Comparison of ENCODE assay signal across 9 cellular contexts in genomic region chr15:42919308-42919707, GRCh38. TPM values are rescaled to one million over a fixed set of nuclear protein-coding genes. Genes with fewer than 3 reads are reported as not detected.
A peak's percentile ranks its signal among the peaks of the same experiment; 100 is the strongest.
DNase-seq lines count a peak whose midpoint lies in the region; ATAC-seq and TF ChIP-seq lines count a peak whose summit lies in the region.
"Had no signal": no experiment of that assay in that cellular context is flagged by ENCODE, and none has a peak within 500 bp of the region (broad histone marks: within the 10 kb centered on the region; RNA-seq: fewer than 3 reads in every experiment).

No MANE protein-coding gene starts in this region.

- peaks cover 0 to 1% (median 0%) of the 10 kb centered on the region in 7 donors for H3K9me3 Mint-ChIP-seq in CD4-positive, CD25-positive, alpha-beta regulatory T cell
- no peaks in the 10 kb centered on the region for H3K9me3 Mint-ChIP-seq in dendritic cell treated with granulocyte-macrophage colony-stimulating factor and Interleukin-4, amounts not matched to agents 40 ng/mL and 50 ng/mL, for 4 days
- no peaks in the 10 kb centered on the region for H3K9me3 Mint-ChIP-seq in neural crest cell

- H3K4me1 ChIP-seq in CD4-positive, CD25-positive, alpha-beta regulatory T cell (ENCODE audit: control insufficient read depth, insufficient read depth, low read length, poor library complexity, severe bottlenecking), result peaks cover 29% of the 10 kb centered on the region

- no peak for ATAC-seq in CD4-positive, CD25-positive, alpha-beta regulatory T cell (ENCODE audit: low read depth in 2 of 2)
- no peak for ATAC-seq in HG02885 (IDR thresholded peaks at IDR 0.05; ENCODE audit: poor library complexity, unreplicated experiment)

- intact Hi-C loops in dendritic cell treated with granulocyte-macrophage colony-stimulating factor and Interleukin-4, amounts not matched to agents 40 ng/mL and 50 ng/mL, for 4 days (cut with micrococcal nuclease), result no loop called here
- intact Hi-C loops in posterior cingulate gyrus (cut with DNase I), result no loop called here

- H3K27ac Mint-ChIP-seq in CD4-positive, CD25-positive, alpha-beta regulatory T cell, result peak overlapping the region; percentile 78 to 97 (median 81)
- H3K27ac Mint-ChIP-seq in dendritic cell treated with granulocyte-macrophage colony-stimulating factor and Interleukin-4, amounts not matched to agents 40 ng/mL and 50 ng/mL, for 4 days, result peak overlapping the region; percentile 88
- H3K27ac Mint-ChIP-seq in neural crest cell (ENCODE audit: unreplicated experiment), result no peak overlapping the region

- no peaks in the 10 kb centered on the region for H3K27me3 Mint-ChIP-seq in CD4-positive, CD25-positive, alpha-beta regulatory T cell
- H3K27me3 Mint-ChIP-seq in dendritic cell treated with granulocyte-macrophage colony-stimulating factor and Interleukin-4, amounts not matched to agents 40 ng/mL and 50 ng/mL, for 4 days, result peaks cover 4% of the 10 kb centered on the region
- no peaks in the 10 kb centered on the region for H3K27me3 Mint-ChIP-seq in neural crest cell (ENCODE audit: low read depth)

- peak in 2 of 3 donors; percentile 1 to 23 for DNase-seq in CD4-positive, CD25-positive, alpha-beta regulatory T cell
- DNase-seq in MG63 (no peak), neural crest cell (ENCODE audit: low read depth, low spot score) (no peak), posterior cingulate gyrus (no peak), SW 1271 (lab: John Stamatoyannopoulos, UW) (no peak), cerebellar nuclear complex (lab: John Stamatoyannopoulos, UW) (no peak)
- DNase-seq: activated CD4-positive, alpha-beta T cell treated with anti-CD3 and anti-CD28 coated beads for 1 hour had no signal

- no peak overlapping the region for H3K27ac ChIP-seq in CD4-positive, CD25-positive, alpha-beta regulatory T cell (ENCODE audit: insufficient read depth, low read length, poor library complexity, severe bottlenecking)

- H3K36me3 ChIP-seq in CD4-positive, CD25-positive, alpha-beta regulatory T cell (ENCODE audit: control insufficient read depth, insufficient read depth, low read length), result no peaks in the 10 kb centered on the region
- H3K36me3 ChIP-seq in MG63, result no peaks in the 10 kb centered on the region; the same call in 1 of the 2 replicates

- no peaks in the 10 kb centered on the region for H3K9me3 ChIP-seq in CD4-positive, CD25-positive, alpha-beta regulatory T cell (ENCODE audit: control insufficient read depth in 2 of 2, low read length in 2 of 2)
- no peaks in the 10 kb centered on the region for H3K9me3 ChIP-seq in MG63

- TF ChIP-seq CTCF in neural crest cell (conservative IDR thresholded peaks at IDR 0.05), result no peak

- H3K4me1 Mint-ChIP-seq in CD4-positive, CD25-positive, alpha-beta regulatory T cell, result peaks cover 14 to 44% (median 30%) of the 10 kb centered on the region in 4 donors
- H3K4me1 Mint-ChIP-seq in dendritic cell treated with granulocyte-macrophage colony-stimulating factor and Interleukin-4, amounts not matched to agents 40 ng/mL and 50 ng/mL, for 4 days (ENCODE audit: low read depth), result peaks cover 42% of the 10 kb centered on the region
- H3K4me1 Mint-ChIP-seq in neural crest cell, result peaks cover 29% of the 10 kb centered on the region

- peak overlapping the region; percentile 83 to 98 (median 97) for H3K4me3 Mint-ChIP-seq in CD4-positive, CD25-positive, alpha-beta regulatory T cell
- peak overlapping the region; percentile 95 for H3K4me3 Mint-ChIP-seq in dendritic cell treated with granulocyte-macrophage colony-stimulating factor and Interleukin-4, amounts not matched to agents 40 ng/mL and 50 ng/mL, for 4 days
- H3K4me3 Mint-ChIP-seq in neural crest cell, result peak overlapping the region; percentile 91

- H3K27me3 ChIP-seq in CD4-positive, CD25-positive, alpha-beta regulatory T cell (ENCODE audit: control insufficient read depth, insufficient read depth, low read length), result no peaks in the 10 kb centered on the region
- H3K27me3 ChIP-seq in MG63, result no peaks in the 10 kb centered on the region

- no peaks in the 10 kb centered on the region for H3K36me3 Mint-ChIP-seq in CD4-positive, CD25-positive, alpha-beta regulatory T cell
- H3K36me3 Mint-ChIP-seq in dendritic cell treated with granulocyte-macrophage colony-stimulating factor and Interleukin-4, amounts not matched to agents 40 ng/mL and 50 ng/mL, for 4 days (ENCODE audit: low read depth), result peaks cover 14% of the 10 kb centered on the region
- H3K36me3 Mint-ChIP-seq in neural crest cell (ENCODE audit: low read depth), result no peaks in the 10 kb centered on the region

- H3K4me3 ChIP-seq in CD4-positive, CD25-positive, alpha-beta regulatory T cell (ENCODE audit: low read depth, low read length), result peak overlapping the region; percentile 90
- peak overlapping the region; percentile 92 for H3K4me3 ChIP-seq in MG63

RNA-seq across cellular contexts. Expression of gene TTBK2, which starts 1.3 kb away (rescaled TPM):
- 24.4 TPM for total RNA-seq in CD4-positive, CD25-positive, alpha-beta regulatory T cell
- polyA plus RNA-seq in CD4-positive, CD25-positive, alpha-beta regulatory T cell, result 10 to 100 TPM in 1 of 4 donors, 1 to 10 TPM in 3; 8.2 to 11.3 (median 8.5) TPM
- total RNA-seq in MG63 (2014; rRNA removed; shearing (Covaris generic); ENCODE audit: low replicate concordance), result 2.4 and 4.8 TPM in 2 replicates
- 25.4 and 28.2 TPM in 2 replicates for total RNA-seq in neural crest cell

Comparison
In these comparisons a context has a peak if more than half of its experiments do, and no peak if none do; other contexts are left out.
1. DNase-seq: peak in CD4-positive, CD25-positive, alpha-beta regulatory T cell (2 of 3); none in MG63 (single experiment), neural crest cell (single experiment), posterior cingulate gyrus (0 of 10), SW 1271 (0 of 2) and cerebellar nuclear complex (0 of 2).
2. Peak in every context shown above with its lines, with median percentiles within 50 percentile points of each other: H3K4me3 Mint-ChIP-seq.